Comparison of ENCODE assay signal across 8 cellular contexts in the genomic region with DNA sequence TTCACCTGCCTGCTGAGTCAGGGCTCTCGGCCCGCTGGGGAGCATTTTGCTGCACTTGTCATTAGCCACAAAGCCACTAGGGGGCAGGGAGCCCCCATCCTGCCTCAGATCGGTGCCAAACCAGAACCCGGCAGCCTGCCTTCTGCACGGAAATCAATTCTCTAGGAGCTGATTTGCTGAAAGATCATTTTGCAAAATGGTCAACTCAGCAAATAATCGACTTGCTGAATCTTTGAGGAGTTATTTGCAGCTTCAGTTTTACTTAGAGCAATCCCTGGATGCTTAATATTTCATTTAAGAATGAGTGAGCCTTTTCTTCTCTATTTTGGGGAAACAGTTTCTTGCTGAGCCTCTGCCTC. TPM values are rescaled to one million over a fixed set of nuclear protein-coding genes. Genes with fewer than 3 reads are reported as not detected.
DNase-seq lines count a peak whose midpoint lies in the region; ATAC-seq and TF ChIP-seq lines count a peak whose summit lies in the region.

No MANE protein-coding gene starts in this region.

- POLR2A ChIA-PET in activated CD4-positive, alpha-beta memory T cell treated with anti-CD3 and anti-CD28 coated beads for 36 hours (lab: Charles Lee), result interaction anchor here (0.6 to 4.8 kb wide), 14 partner anchors 33 to 307 kb away, joined by 3 to 78 read pairs (median 4); partner anchors contain the start of genes GIMAP1, GIMAP2, GIMAP4 and GIMAP7

- TF ChIP-seq CTCF in AG09309 (IDR thresholded peaks at IDR 0.05; ENCODE audit: control insufficient read depth, insufficient read depth, low read depth, low read length, missing control alignments) (peak; percentile 87), mesothelial cell of epicardium (IDR thresholded peaks at IDR 0.05; ENCODE audit: unreplicated experiment) (peak; percentile 82)

- H3K4me3 Mint-ChIP-seq in activated CD4-positive, alpha-beta memory T cell treated with anti-CD3 and anti-CD28 coated beads for 36 hours, result peak overlapping the region; percentile 97
- no peak overlapping the region for H3K4me3 Mint-ChIP-seq in mesothelial cell of epicardium

- DNase-seq in AG09309 (ENCODE audit: low read depth) (no peak), NCI-H69 (lab: John Stamatoyannopoulos, UW) (peak; percentile 82), mesothelial cell of epicardium (ENCODE audit: low spot score in 2 of 2, unreplicated experiment in 2 of 2) (peak; percentile 36 to 78)
- peak; percentile 94 for DNase-seq in activated CD4-positive, alpha-beta memory T cell treated with anti-CD3 and anti-CD28 coated beads for 36 hours
- peak; percentile 77 for DNase-seq in effector CD8-positive, alpha-beta T cell (lab: John Stamatoyannopoulos, UW)
- DNase-seq in stimulated activated CD8-positive, alpha-beta memory T cell treated with anti-CD3 and anti-CD28 coated beads, Interleukin-2, amount 100 ng/mL, for 1 hour (ENCODE audit: low read depth in 2 of 2), result peak; percentile 77 to 79

- H3K9me3 Mint-ChIP-seq in activated CD4-positive, alpha-beta memory T cell treated with anti-CD3 and anti-CD28 coated beads for 36 hours, result no peaks in the 10 kb centered on the region
- no peaks in the 10 kb centered on the region for H3K9me3 Mint-ChIP-seq in mesothelial cell of epicardium

- CTCF ChIA-PET in activated CD4-positive, alpha-beta memory T cell treated with anti-CD3 and anti-CD28 coated beads for 36 hours (lab: Charles Lee), result interaction anchor here (0.6 to 5.6 kb wide), 54 partner anchors 8 to 330 kb away, joined by 3 to 80 read pairs (median 5); partner anchors contain the start of genes GIMAP1, GIMAP2, GIMAP4 and GIMAP5

- H3K36me3 Mint-ChIP-seq in activated CD4-positive, alpha-beta memory T cell treated with anti-CD3 and anti-CD28 coated beads for 36 hours, result peaks cover 16% of the 10 kb centered on the region
- no peaks in the 10 kb centered on the region for H3K36me3 Mint-ChIP-seq in mesothelial cell of epicardium

- peaks cover 48% of the 10 kb centered on the region for H3K4me1 Mint-ChIP-seq in activated CD4-positive, alpha-beta memory T cell treated with anti-CD3 and anti-CD28 coated beads for 36 hours (ENCODE audit: low read depth)
- no peaks in the 10 kb centered on the region for H3K4me1 Mint-ChIP-seq in mesothelial cell of epicardium

- no peak overlapping the region for H3K4me3 ChIP-seq in AG09309 (ENCODE audit: control insufficient read depth, low read depth, low read length)

- ATAC-seq in GM18868 (IDR thresholded peaks at IDR 0.05; ENCODE audit: unreplicated experiment) (peak; percentile 27), HG03432 (IDR thresholded peaks at IDR 0.05; ENCODE audit: unreplicated experiment) (peak; percentile 58)

- intact Hi-C loops in activated CD4-positive, alpha-beta memory T cell treated with anti-CD3 and anti-CD28 coated beads for 36 hours (cut with micrococcal nuclease), result loop anchor here (1.0 to 2.0 kb wide), 6 partner anchors 63 to 307 kb away; partner anchors contain the start of gene GIMAP2

- H3K27ac Mint-ChIP-seq in activated CD4-positive, alpha-beta memory T cell treated with anti-CD3 and anti-CD28 coated beads for 36 hours, result peak overlapping the region; percentile 98
- no peak overlapping the region for H3K27ac Mint-ChIP-seq in mesothelial cell of epicardium

- H3K27me3 Mint-ChIP-seq in activated CD4-positive, alpha-beta memory T cell treated with anti-CD3 and anti-CD28 coated beads for 36 hours, result no peaks in the 10 kb centered on the region
- H3K27me3 Mint-ChIP-seq in mesothelial cell of epicardium (ENCODE audit: low read depth), result peaks cover 38% of the 10 kb centered on the region

RNA-seq across cellular contexts. Expression of gene GIMAP8, which starts 1.7 kb away (rescaled TPM):
- total RNA-seq in activated CD4-positive, alpha-beta memory T cell treated with anti-CD3 and anti-CD28 coated beads for 36 hours, result 10 to 100 TPM; 11.8 TPM
- not detected in 3 replicates for total RNA-seq in mesothelial cell of epicardium

Comparison
In these comparisons a context has a peak if more than half of its experiments do, and no peak if none do; other contexts are left out.
1. RNA of gene GIMAP8, which starts 1.7 kb away (total RNA-seq): 11.8 TPM in activated CD4-positive, alpha-beta memory T cell treated with anti-CD3 and anti-CD28 coated beads for 36 hours; not detected in mesothelial cell of epicardium; every median in the first group is over 10 times any median in the second.